ENCODE assay signal across 20 cellular contexts in genomic region chr3:193959861-193960260, GRCh38.
"Had no signal": no experiment of that assay in that cellular context is flagged by ENCODE, and none has a peak within 500 bp of the region (broad histone marks: within the 10 kb centered on the region; RNA-seq: fewer than 3 reads in every experiment).

No MANE protein-coding gene starts in this region.

- H3K9me3 ChIP-seq: body of pancreas, ovary, thyroid gland had no signal

- FAIRE-seq: colon had no signal

- H3K27ac ChIP-seq: body of pancreas, heart left ventricle, ovary, thyroid gland, WERI-Rb-1 had no signal

- DNase-seq: activated CD4-positive, alpha-beta T cell treated with anti-CD3 and anti-CD28 coated beads, Interleukin-2, amount 10 ng/mL, durations not matched to agents 7 days and 5 days; activated CD4-positive, CD25-positive, alpha-beta regulatory T cell treated with anti-CD3 and anti-CD28 coated beads, Interleukin-2, amount 50 U/mL, for 72 hours; activated CD8-positive, alpha-beta memory T cell treated with anti-CD3 and anti-CD28 coated beads, Interleukin-2, amount 10 ng/mL, durations not matched to agents 7 days and 5 days; activated CD8-positive, alpha-beta T cell treated with anti-CD3 and anti-CD28 coated beads for 36 hours; activated gamma-delta T cell; activated naive CD4-positive, alpha-beta T cell treated with anti-CD3 and anti-CD28 coated beads, Interleukin-2, amount 50 U/mL, for 16 hours; activated naive CD8-positive, alpha-beta T cell treated with anti-CD3 and anti-CD28 coated beads, Interleukin-2, amount 50 U/mL, for 24 hours; activated T-cell treated with anti-CD3 and anti-CD28 coated beads for 4 hours; body of pancreas; effector memory CD8-positive, alpha-beta T cell; naive B cell; ovary; stimulated activated CD4-positive, alpha-beta T cell treated with anti-CD3 and anti-CD28 coated beads, Interleukin-12 subunit alpha, Interleukin-12 subunit beta, amount 100 ng/mL, for 4 hours; stimulated activated CD4-positive, alpha-beta T cell treated with anti-CD3 and anti-CD28 coated beads, Interleukin-4, amount 100 ng/mL, for 4 hours; stimulated activated naive CD8-positive, alpha-beta T cell treated with anti-CD3 and anti-CD28 coated beads, Interleukin-15, Interleukin-2, amounts not matched to agents 100 U/mL and 50 U/mL, for 24 hours; thyroid gland; WERI-Rb-1 had no signal

- H3K4me3 ChIP-seq: body of pancreas, heart left ventricle, mucosa of descending colon, ovary, thyroid gland had no signal

- H3K4me1 ChIP-seq: thyroid gland had no signal

- ATAC-seq: activated CD8-positive, alpha-beta memory T cell treated with anti-CD3 and anti-CD28 coated beads, Interleukin-2, amount 10 ng/mL, durations not matched to agents 7 days and 5 days; activated CD8-positive, alpha-beta T cell treated with anti-CD3 and anti-CD28 coated beads for 36 hours; activated naive CD8-positive, alpha-beta T cell treated with anti-CD3 and anti-CD28 coated beads, Interleukin-2, amount 50 U/mL, for 24 hours; body of pancreas; effector memory CD8-positive, alpha-beta T cell; stimulated activated naive CD8-positive, alpha-beta T cell treated with anti-CD3 and anti-CD28 coated beads, Interleukin-15, Interleukin-2, amounts not matched to agents 100 U/mL and 50 U/mL, for 24 hours had no signal

- H3K27me3 ChIP-seq: body of pancreas, ovary, thyroid gland had no signal

- H3K36me3 ChIP-seq: heart left ventricle, ovary, thyroid gland, WERI-Rb-1 had no signal
